8 cellular contexts compared by ENCODE assay signal in genomic region chr5:36507332-36507952, GRCh38.
A peak's percentile ranks its signal among the peaks of the same experiment; 100 is the strongest.
DNase-seq lines count a peak whose midpoint lies in the region; ATAC-seq and TF ChIP-seq lines count a peak whose summit lies in the region.

No MANE protein-coding gene starts in this region.

- no peak for TF ChIP-seq POLR2A in NB4 (IDR thresholded peaks at IDR 0.05; ENCODE audit: extremely low read depth, insufficient read length)

- H3K4me1 ChIP-seq in BE2C (no peaks in the 10 kb centered on the region), cardiac muscle cell (ENCODE audit: low read depth) (no peaks in the 10 kb centered on the region)

- H3K4me3 ChIP-seq in BE2C (ENCODE audit: low read depth, low read length) (no peak overlapping the region), NB4 (ENCODE audit: low read depth, low read length) (no peak overlapping the region), cardiac muscle cell (no peak overlapping the region)

- TF ChIP-seq CTCF in BE2C (IDR thresholded peaks at IDR 0.05; ENCODE audit: low read depth, low read length) (peak; percentile 94), NB4 (IDR thresholded peaks at IDR 0.05; ENCODE audit: low read depth, low read length) (peak; percentile 92), cardiac muscle cell (IDR thresholded peaks at IDR 0.05; ENCODE audit: low read depth, low read length) (peak; percentile 83)

- H3K27me3 ChIP-seq in BE2C, result no peaks in the 10 kb centered on the region
- H3K27me3 ChIP-seq in cardiac muscle cell, result no peaks in the 10 kb centered on the region

- H3K9me3 ChIP-seq in BE2C (no peaks in the 10 kb centered on the region), cardiac muscle cell (ENCODE audit: low read depth) (no peaks in the 10 kb centered on the region)

- H3K36me3 ChIP-seq in BE2C (no peaks in the 10 kb centered on the region), cardiac muscle cell (no peaks in the 10 kb centered on the region)

- ATAC-seq in GM19455 (IDR thresholded peaks at IDR 0.05; ENCODE audit: unreplicated experiment) (peak; percentile 53), GM21528 (IDR thresholded peaks at IDR 0.05; ENCODE audit: low FRiP score, unreplicated experiment) (no peak)

- DNase-seq in BE2C (peak; percentile 79), NB4 (ENCODE audit: low read depth) (peak; percentile 79), SKM-1 (lab: John Stamatoyannopoulos, UW; ENCODE audit: unreplicated experiment) (peak; percentile 45), cardiac muscle cell (ENCODE audit: low read depth in 1 of 2, low spot score in 1 of 2) (peak; percentile 82 to 87), pulmonary artery endothelial cell (ENCODE audit: low read depth, low spot score) (peak; percentile 7)
- DNase-seq in activated naive CD4-positive, alpha-beta T cell treated with anti-CD3 and anti-CD28 coated beads, Interleukin-2, amount 50 U/mL, for 16 hours, result peak; percentile 71

- H3K27ac ChIP-seq in cardiac muscle cell, result no peak overlapping the region

Comparison
In these comparisons a context has a peak if more than half of its experiments do, and no peak if none do; other contexts are left out.
1. DNase-seq: peak in every context shown above with its lines; median percentile 84 in cardiac muscle cell; 79 in BE2C; 79 in NB4; 71 in activated naive CD4-positive, alpha-beta T cell treated with anti-CD3 and anti-CD28 coated beads, Interleukin-2, amount 50 U/mL, for 16 hours; 45 in SKM-1; 7 in pulmonary artery endothelial cell.